ENCODE assay signal across 1 cellular context in genomic region chr6:28838289-28838633, GRCh38.
TF ChIP-seq lines count a peak whose summit lies in the region.

No MANE protein-coding gene starts in this region.

TF ChIP-seq in K562, 482 proteins besides CTCF, POLR2A, EP300 and RAD21 (continued from another document and continues in another):
- TF ChIP-seq ZNF449 (CRISPR knock-in tag; IDR thresholded peaks at IDR 0.05) (peak; percentile 44; the same call in 1 of the 2 replicates), BRF1 (IDR thresholded peaks at IDR 0.05; ENCODE audit: borderline replicate concordance, extremely low read depth, insufficient read length) (peak; percentile 60), ETS1 (conservative IDR thresholded peaks at IDR 0.05; ENCODE audit: control insufficient read depth, low read depth, low read length) (peak; percentile 89), ILF3 (IDR thresholded peaks at IDR 0.05; ENCODE audit: borderline replicate concordance) (peak; percentile 76; the same call in 1 of the 2 replicates), ZNF274 (IDR thresholded peaks at IDR 0.05; ENCODE audit: borderline replicate concordance, low read depth, low read length) (peak; percentile 39; the same call in 1 of the 2 replicates), ZKSCAN8 (CRISPR knock-in tag; IDR thresholded peaks at IDR 0.05) (no peak), CSDE1 (IDR thresholded peaks at IDR 0.05) (peak in 1 of 2 experiments; percentile 89; a peak in 2 of 4 replicates), CHD7 (IDR thresholded peaks at IDR 0.05; ENCODE audit: low read depth, low read length) (no peak), RFX5 (IDR thresholded peaks at IDR 0.05; ENCODE audit: low read depth, low read length) (peak; percentile 75; the same call in 1 of the 2 replicates), TBP (optimal IDR thresholded peaks at IDR 0.05; ENCODE audit: low read depth, low read length) (peak; percentile 99), NR2C1 (IDR thresholded peaks at IDR 0.05) (no peak; the same call in 1 of the 2 replicates), NR2C1 (tag; IDR thresholded peaks at IDR 0.05) (peak; percentile 46; the same call in 1 of the 2 replicates), MAFK (IDR thresholded peaks at IDR 0.05; ENCODE audit: low read length) (no peak), BDP1 (IDR thresholded peaks at IDR 0.05; ENCODE audit: insufficient read depth, insufficient read length) (peak; percentile 96), RBM22 (IDR thresholded peaks at IDR 0.05; ENCODE audit: low read depth, low read length, poor library complexity, severe bottlenecking) (peak; percentile 33), PBX2 (CRISPR knock-in tag; IDR thresholded peaks at IDR 0.05; ENCODE audit: low read depth) (no peak), PBX2 (tag; conservative IDR thresholded peaks at IDR 0.05; ENCODE audit: low read depth) (0 out of 2 replicates have a peak, but pooled peaks have one; percentile 14), POLR3A (IDR thresholded peaks at IDR 0.05; ENCODE audit: borderline replicate concordance, extremely low read depth, insufficient read depth, insufficient read length) (peak; percentile 100), TRIM25 (IDR thresholded peaks at IDR 0.05; ENCODE audit: borderline replicate concordance) (0 out of 2 replicates have a peak, but pooled peaks have one; percentile 13), MEF2D (tag; conservative IDR thresholded peaks at IDR 0.05; ENCODE audit: low read depth) (peak; percentile 42; the same call in 1 of the 2 replicates), TCF15 (CRISPR knock-in tag; IDR thresholded peaks at IDR 0.05) (peak; percentile 71; the same call in 1 of the 2 replicates), OTX1 (CRISPR knock-in tag; IDR thresholded peaks at IDR 0.05) (peak; percentile 36; the same call in 1 of the 2 replicates), TAF7 (tag; IDR thresholded peaks at IDR 0.05) (peak; percentile 55; the same call in 1 of the 2 replicates), CBX5 (IDR thresholded peaks at IDR 0.05; ENCODE audit: borderline replicate concordance, low read depth) (no peak), RREB1 (CRISPR knock-in tag; IDR thresholded peaks at IDR 0.05) (peak; percentile 71; the same call in 1 of the 2 replicates), TEAD1 (CRISPR knock-in tag; IDR thresholded peaks at IDR 0.05) (peak in 1 of 2 experiments; percentile 72; a peak in 1 of 4 replicates), TARDBP (IDR thresholded peaks at IDR 0.05) (0 out of 2 replicates have a peak, but pooled peaks have one; percentile 35), ZKSCAN1 (IDR thresholded peaks at IDR 0.05; ENCODE audit: low read depth, low read length) (0 out of 2 replicates have a peak, but pooled peaks have one; percentile 28)
